ENCODE assay signal across 1 cellular context in the genomic region with DNA sequence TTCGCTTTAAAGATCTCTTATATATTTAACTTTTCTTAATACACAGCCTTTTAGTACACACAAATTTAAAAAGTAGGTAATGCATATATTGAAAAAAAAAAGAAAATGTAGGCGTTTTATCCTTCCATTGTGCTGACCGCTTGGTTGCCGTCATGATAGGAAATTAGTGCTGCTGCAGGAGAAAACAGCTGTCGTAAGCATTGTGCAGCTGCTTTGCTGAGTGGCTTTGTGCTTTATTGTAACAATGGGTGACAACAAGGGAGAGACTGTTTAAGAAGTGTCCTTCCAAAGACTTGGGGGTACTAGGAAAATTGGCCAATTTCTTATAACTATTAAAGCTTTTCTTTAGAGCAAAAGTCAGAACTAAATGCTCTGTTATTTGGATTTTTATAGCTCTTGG.
TF ChIP-seq lines count a peak whose summit lies in the region.

No MANE protein-coding gene starts in this region.

TF ChIP-seq in K562, 482 proteins besides CTCF, POLR2A, EP300 and RAD21:
- peak; percentile 61 for TF ChIP-seq RBFOX2 (IDR thresholded peaks at IDR 0.05; ENCODE audit: low read depth, low read length)
- TF ChIP-seq ZKSCAN3 (CRISPR knock-in tag; IDR thresholded peaks at IDR 0.05) = no peak
TF ChIP-seq in K562: peak in this region for 1.
